ENCODE assay signal across 1 cellular context in genomic region chr16:48330133-48330846, GRCh38.
TF ChIP-seq lines count a peak whose summit lies in the region.

No MANE protein-coding gene starts in this region.

TF ChIP-seq in GM23338, 12 proteins besides CTCF, POLR2A, EP300 and RAD21:
- no peak for TF ChIP-seq NANOG (IDR thresholded peaks at IDR 0.05; ENCODE audit: borderline replicate concordance)
